11 cellular contexts compared by ENCODE assay signal in genomic region chr4:8393593-8394038, GRCh38. TPM values are rescaled to one million over a fixed set of nuclear protein-coding genes. Genes with fewer than 3 reads are reported as not detected.
DNase-seq lines count a peak whose midpoint lies in the region; ATAC-seq, FAIRE-seq and TF ChIP-seq lines count a peak whose summit lies in the region.
"Had no signal": no experiment of that assay in that cellular context is flagged by ENCODE, and none has a peak within 500 bp of the region (broad histone marks: within the 10 kb centered on the region; RNA-seq: fewer than 3 reads in every experiment).

No MANE protein-coding gene starts in this region.

- TF ChIP-seq POLR2A in K562 (conservative IDR thresholded peaks at IDR 0.05) (no peak), right lobe of liver (IDR thresholded peaks at IDR 0.05) (no peak)

- no peaks in the 10 kb centered on the region for H3K9me3 ChIP-seq in K562 (replicated peaks; ENCODE audit: control insufficient read depth, insufficient read depth, low read depth, low read length)
- no peaks in the 10 kb centered on the region for H3K9me3 ChIP-seq in skeletal muscle tissue (ENCODE audit: control insufficient read depth in 3 of 3, low read length in 3 of 3)
- H3K9me3 ChIP-seq in right lobe of liver, result no peaks in the 10 kb centered on the region

- POLR2A ChIA-PET in K562 (lab: Yijun Ruan, JAX), result interaction anchor here (0.6 kb wide), 1 partner anchor 18 kb away, joined by 3 read pairs; no protein-coding TSS in a partner anchor

- no peak overlapping the region for H2AFZ ChIP-seq in K562 (ENCODE audit: low read depth, low read length)

- BruUV-seq in K562 (replicated peaks; lab: Mats Ljungman, UMichigan), result no TSS peak

- no peak overlapping the region for H3K27ac ChIP-seq in K562 (ENCODE audit: extremely low read depth, low read depth, low read length)
- H3K27ac ChIP-seq in skeletal muscle tissue (ENCODE audit: low read depth, low read length), result peak overlapping the region; percentile 59
- H3K27ac ChIP-seq in right lobe of liver, result no peak overlapping the region

- no peak for TF ChIP-seq CTCF in K562 (IDR thresholded peaks at IDR 0.05 in 2 of 3, conservative IDR thresholded peaks at IDR 0.05 in 1 of 3; ENCODE audit: insufficient read depth in 2 of 3, low read depth in 1 of 3, low read length in 3 of 3)
- TF ChIP-seq CTCF in right lobe of liver (IDR thresholded peaks at IDR 0.05), result no peak

- H3K36me3 ChIP-seq in K562 (ENCODE audit: control insufficient read depth, insufficient read depth, low read length), result no peaks in the 10 kb centered on the region
- peaks cover 27 to 46% (median 39%) of the 10 kb centered on the region in 3 donors for H3K36me3 ChIP-seq in skeletal muscle tissue (ENCODE audit: control insufficient read depth in 3 of 3, insufficient read depth in 3 of 3, low read length in 3 of 3)
- peaks cover 0 to 28% (median under 1%) of the 10 kb centered on the region in 4 donors for H3K36me3 ChIP-seq in right lobe of liver

- in situ Hi-C loops in K562 (cut with MboI), result no loop called here

- 0 out of 2 replicates have a peak, but pooled peaks cover 3% of the 10 kb centered on the region for H4K20me1 ChIP-seq in K562 (replicated peaks; ENCODE audit: control insufficient read depth, insufficient read depth, low read length)

- CTCF ChIA-PET in K562 (lab: Yijun Ruan, JAX; ENCODE audit: low intra/inter-chr PET ratio), result no interaction called here

- no peak for TF ChIP-seq EP300 in K562 (IDR thresholded peaks at IDR 0.05; ENCODE audit: low read length)

- H3K4me1 ChIP-seq in K562 (replicated peaks in 1 of 2; ENCODE audit: control insufficient read depth in 2 of 2, insufficient read depth in 2 of 2, low read length in 2 of 2) (no peaks in the 10 kb centered on the region), skeletal muscle tissue (ENCODE audit: control insufficient read depth in 3 of 3, insufficient read depth in 3 of 3, low read length in 3 of 3) (peaks cover 23 to 42% (median 41%) of the 10 kb centered on the region in 3 donors), right lobe of liver (no peaks in the 10 kb centered on the region)

- no peak overlapping the region for H3K4me2 ChIP-seq in K562 (ENCODE audit: insufficient read depth, low read length)

- H3K4me3 ChIP-seq in K562 (no peak overlapping the region), skeletal muscle tissue (ENCODE audit: low read length in 3 of 3) (no peak overlapping the region), right lobe of liver (no peak overlapping the region)

- WGBS in K562 (ENCODE audit: insufficient coverage, low coverage, missing lambda C conversion rate), result 57% methylated on average over 7 of the region's 8 CpGs
- 72% methylated on average over 7 of the region's 8 CpGs for WGBS in right lobe of liver (ENCODE audit: insufficient coverage, low coverage, low lambda C conversion rate, missing lambda C conversion rate)

- no peaks in the 10 kb centered on the region for H3K9me1 ChIP-seq in K562 (ENCODE audit: control insufficient read depth, insufficient read depth, low read length)

- intact Hi-C loops in K562 (cut with micrococcal nuclease), result no loop called here
- intact Hi-C loops in right lobe of liver (cut with DNase I), result no loop called here

- FAIRE-seq in K562 (lab: Jason Lieb, UNC), result no peak

- H3K9ac ChIP-seq in K562 (ENCODE audit: insufficient read depth in 1 of 2, low read depth in 2 of 2, low read length in 2 of 2), result no peak overlapping the region; a peak in 1 of 4 replicates
- H3K9ac ChIP-seq in skeletal muscle tissue (ENCODE audit: low read depth in 1 of 3, low read length in 3 of 3), result peak overlapping the region in 1 of 3 donors; percentile 57

- ATAC-seq in K562, result no peak
- ATAC-seq in right lobe of liver, result no peak
- no peak for ATAC-seq in GM19035 (IDR thresholded peaks at IDR 0.05; ENCODE audit: unreplicated experiment)

- DNase-seq in GOT3 (lab: John Stamatoyannopoulos, UW) (peak; percentile 61), K562 (ENCODE audit: extremely low read depth in 1 of 4, low spot score in 3 of 4) (no peak), iPS-NIHi11 (ENCODE audit: low spot score) (peak; percentile 53), right lobe of liver (no peak), NOMO-1 treated with DMSO at 0.1 percent for 48 hours (lab: John Stamatoyannopoulos, UW; ENCODE audit: unreplicated experiment) (no peak)
- no peak for DNase-seq in activated CD4-positive, alpha-beta T cell treated with anti-CD3 and anti-CD28 coated beads for 48 hours
- DNase-seq: activated CD8-positive, alpha-beta memory T cell treated with anti-CD3 and anti-CD28 coated beads for 24 hours; H9; stimulated activated CD4-positive, alpha-beta T cell treated with anti-CD3 and anti-CD28 coated beads, Interleukin-4, amount 100 ng/mL, for 4 hours had no signal

- H3K27me3 ChIP-seq in K562 (ENCODE audit: control insufficient read depth in 2 of 2, insufficient read depth in 2 of 2, low read length in 2 of 2), result no peaks in the 10 kb centered on the region
- H3K27me3 ChIP-seq in skeletal muscle tissue (ENCODE audit: control insufficient read depth in 3 of 3, insufficient read depth in 3 of 3, low read length in 3 of 3), result no peaks in the 10 kb centered on the region
- H3K27me3 ChIP-seq in right lobe of liver, result no peaks in the 10 kb centered on the region

- no peak for TF ChIP-seq RAD21 in K562 (CRISPR knock-in tag; conservative IDR thresholded peaks at IDR 0.05 in 1 of 2, IDR thresholded peaks at IDR 0.05 in 1 of 2)

- no peaks in the 10 kb centered on the region for H3K79me2 ChIP-seq in K562 (ENCODE audit: control insufficient read depth, insufficient read depth, low read length)

TF ChIP-seq in K562, 482 proteins besides CTCF, POLR2A, EP300 and RAD21:
- no peak for TF ChIP-seq CHD4 (IDR thresholded peaks at IDR 0.05; ENCODE audit: insufficient read depth, insufficient replicate concordance, low read depth, low read length, poor library complexity, severe bottlenecking)
- TF ChIP-seq TFAP4 (CRISPR knock-in tag; IDR thresholded peaks at IDR 0.05; ENCODE audit: borderline replicate concordance), result 0 out of 2 replicates have a peak, but pooled peaks have one; percentile 15

RNA-seq across cellular contexts. Expression of gene ACOX3, which starts 46.9 kb away (rescaled TPM):
- total RNA-seq in K562 (2011; cell fraction: chromatin; rRNA removed; ENCODE audit: low replicate concordance), result 8.4 and 18.6 TPM in 2 replicates
- 5.9 and 8.7 TPM in 2 replicates for total RNA-seq in K562 (2011; cell fraction: nucleolus; rRNA removed)
- 5.9 and 9.8 TPM in 2 replicates for total RNA-seq in K562 (2011; cell fraction: nucleoplasm; rRNA removed)
- total RNA-seq in K562 (2014; rRNA removed) (4.9 and 5.1 TPM in 2 replicates), K562 (2014; rRNA removed; fragmentation: Illumina TruSeq; extraction: Trizol) (3.7 and 3.8 TPM in 2 replicates), K562 (2015; rRNA removed; fragmentation: Illumina TruSeq; extraction: Trizol) (3.8 and 4.6 TPM in 2 replicates), K562 (2021) (5.9 and 7.3 TPM in 2 replicates), skeletal muscle tissue (21.9 TPM), right lobe of liver (10 to 100 TPM; 18.5 to 36.9 (median 21.9) TPM)
- polyA plus RNA-seq in K562 (2011; rRNA removed) (2.3 and 2.9 TPM in 2 replicates), K562 (2014; fragmentation: Illumina TruSeq; extraction: Trizol) (4.0 and 4.4 TPM in 2 replicates), K562 (2014; fragmentation: Nextera tagmentation; extraction: Ambion mirVana) (1 to 10 TPM in 1 of 2 experiments, under 1 TPM in 1; 0.68 to 1.0 TPM), K562 (2014; rRNA removed) (3.0 and 4.9 TPM in 2 replicates)
- polyA plus RNA-seq in K562 (2011; cell fraction: cytosol; rRNA removed), result 2.6 and 3.3 TPM in 2 replicates
- 6.1 and 6.5 TPM in 2 replicates for polyA plus RNA-seq in K562 (2011; cell fraction: nucleus; rRNA removed)
- polyA plus RNA-seq in K562 (2012), result 5.1 and 9.2 TPM in 2 replicates
- 3.9 and 5.0 TPM in 2 replicates for polyA minus RNA-seq in K562 (2011; rRNA and poly(A)+ RNA removed)
- 1.5 and 4.6 TPM in 2 replicates for polyA minus RNA-seq in K562 (2011; cell fraction: cytosol; rRNA and poly(A)+ RNA removed)
- polyA minus RNA-seq in K562 (2011; cell fraction: nucleus; rRNA and poly(A)+ RNA removed), result 3.5 and 4.8 TPM in 2 replicates

RNA-seq across cellular contexts. Expression of gene TRMT44, which starts 47.0 kb away (rescaled TPM):
- 60.3 and 88.6 TPM in 2 replicates for total RNA-seq in K562 (2011; cell fraction: chromatin; rRNA removed; ENCODE audit: low replicate concordance)
- total RNA-seq in K562 (2011; cell fraction: nucleolus; rRNA removed), result 53.0 and 57.5 TPM in 2 replicates
- 31.6 and 38.6 TPM in 2 replicates for total RNA-seq in K562 (2011; cell fraction: nucleoplasm; rRNA removed)
- total RNA-seq in K562 (2014; rRNA removed), result 14.1 and 15.6 TPM in 2 replicates
- total RNA-seq in K562 (2014; rRNA removed; fragmentation: Illumina TruSeq; extraction: Trizol), result 8.6 and 10.0 TPM in 2 replicates
- 10.2 and 10.3 TPM in 2 replicates for total RNA-seq in K562 (2015; rRNA removed; fragmentation: Illumina TruSeq; extraction: Trizol)
- total RNA-seq in K562 (2021), result 17.3 and 18.6 TPM in 2 replicates
- polyA plus RNA-seq in K562 (2011; rRNA removed), result 8.9 and 9.6 TPM in 2 replicates
- polyA plus RNA-seq in K562 (2011; cell fraction: cytosol; rRNA removed), result 5.5 and 9.9 TPM in 2 replicates
- 32.2 and 44.8 TPM in 2 replicates for polyA plus RNA-seq in K562 (2011; cell fraction: nucleus; rRNA removed)
- 8.3 and 13.2 TPM in 2 replicates for polyA plus RNA-seq in K562 (2012)
- polyA plus RNA-seq in K562 (2014; fragmentation: Illumina TruSeq; extraction: Trizol), result 7.8 and 8.7 TPM in 2 replicates
- polyA plus RNA-seq in K562 (2014; fragmentation: Nextera tagmentation; extraction: Ambion mirVana), result 1 to 10 TPM; 1.2 to 2.1 TPM
- 12.5 and 13.2 TPM in 2 replicates for polyA plus RNA-seq in K562 (2014; rRNA removed)
- 14.7 and 16.1 TPM in 2 replicates for polyA minus RNA-seq in K562 (2011; rRNA and poly(A)+ RNA removed)
- 6.1 and 11.1 TPM in 2 replicates for polyA minus RNA-seq in K562 (2011; cell fraction: cytosol; rRNA and poly(A)+ RNA removed)
- polyA minus RNA-seq in K562 (2011; cell fraction: nucleus; rRNA and poly(A)+ RNA removed), result 35.5 and 48.8 TPM in 2 replicates
- total RNA-seq in skeletal muscle tissue, result 11.0 TPM
- total RNA-seq in right lobe of liver, result 10 to 100 TPM in 3 of 6 experiments, 1 to 10 TPM in 3; 8.8 to 10.6 (median 9.6) TPM

Comparison
In these comparisons a context has a peak if more than half of its experiments do, and no peak if none do; other contexts are left out.
1. DNase-seq: peak in GOT3 (single experiment) and iPS-NIHi11 (single experiment); none in K562 (0 of 4), right lobe of liver (0 of 3), activated CD4-positive, alpha-beta T cell treated with anti-CD3 and anti-CD28 coated beads for 48 hours (single experiment) and NOMO-1 treated with DMSO at 0.1 percent for 48 hours (single experiment).